Comparison of ENCODE assay signal across 8 cellular contexts in the genomic region with DNA sequence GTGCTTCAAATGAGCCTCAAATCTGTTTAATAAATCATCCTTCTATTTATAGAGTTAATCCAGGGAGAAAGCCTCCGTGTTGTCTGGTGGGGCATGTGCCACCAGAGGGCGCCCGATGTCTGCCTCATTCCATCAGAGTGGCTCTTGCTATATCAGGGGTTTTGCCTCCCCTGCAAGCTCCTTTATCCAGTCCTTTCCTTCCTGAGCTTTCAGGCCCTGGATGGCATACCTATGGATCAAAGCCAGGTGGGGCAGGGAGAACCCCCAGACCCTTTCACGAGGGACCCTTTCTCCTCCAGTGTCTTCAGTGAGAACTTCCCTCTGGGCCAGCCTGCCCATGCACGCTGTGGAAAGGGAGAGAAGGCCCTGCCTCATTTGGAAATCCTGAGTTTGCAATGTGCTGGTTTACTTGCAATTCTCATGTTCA. TPM values are rescaled to one million over a fixed set of nuclear protein-coding genes. Genes with fewer than 3 reads are reported as not detected.
DNase-seq lines count a peak whose midpoint lies in the region; ATAC-seq and TF ChIP-seq lines count a peak whose summit lies in the region.

No MANE protein-coding gene starts in this region.

- no peaks in the 10 kb centered on the region for H3K36me3 ChIP-seq in kidney epithelial cell (ENCODE audit: control insufficient read depth, insufficient read depth, low read length)

- DNase-seq in ACHN: peak; percentile 65
- peak; percentile 60 for DNase-seq in NCI-H2196 treated with DMSO at 0.1 percent for 48 hours (lab: John Stamatoyannopoulos, UW; ENCODE audit: unreplicated experiment)
- DNase-seq in caudate nucleus (lab: John Stamatoyannopoulos, UW): peak in 58 of 61 donors; percentile 7 to 87 (median 58)
- DNase-seq in kidney epithelial cell (ENCODE audit: low read depth): no peak
- DNase-seq in stimulated activated CD4-positive, alpha-beta T cell treated with anti-CD3 and anti-CD28 coated beads, Interleukin-1b, Interleukin-23, amount 100 ng/mL, for 4 hours (ENCODE audit: low read depth in 2 of 2): peak; percentile 65 to 72

- no peaks in the 10 kb centered on the region for H3K27me3 ChIP-seq in kidney epithelial cell (ENCODE audit: control insufficient read depth, insufficient read depth, low read length)

- H3K4me3 ChIP-seq in kidney epithelial cell (ENCODE audit: low read depth, low read length): no peak overlapping the region

- ATAC-seq in GM18519 (IDR thresholded peaks at IDR 0.05; ENCODE audit: low FRiP score, unreplicated experiment): peak; percentile 82
- ATAC-seq in HG03066 (IDR thresholded peaks at IDR 0.05; ENCODE audit: low read depth, unreplicated experiment): peak; percentile 82
- peak; percentile 63 to 71 for ATAC-seq in activated CD4-positive, CD25-positive, alpha-beta regulatory T cell treated with anti-CD3 and anti-CD28 coated beads, Interleukin-2, amount 50 U/mL, for 24 hours

- no peak overlapping the region for H3K27ac ChIP-seq in caudate nucleus (ENCODE audit: low read depth, low read length)

- peak; percentile 90 for TF ChIP-seq CTCF in kidney epithelial cell (IDR thresholded peaks at IDR 0.05; ENCODE audit: insufficient read depth, low read length, poor library complexity, severe bottlenecking)

- in situ Hi-C loops in ACHN (cut with HindIII; ENCODE audit: low pct_ligation_motif_present, low pct_unique_long_range_greater_than_20kb, low sequenced_read_pairs): no loop called here

RNA-seq across cellular contexts. Expression of gene RDH14, which starts 39.8 kb away (rescaled TPM):
- total RNA-seq in kidney epithelial cell: 27.8 and 30.7 TPM in 2 replicates
